25 cellular contexts compared by ENCODE assay signal in the genomic region with DNA sequence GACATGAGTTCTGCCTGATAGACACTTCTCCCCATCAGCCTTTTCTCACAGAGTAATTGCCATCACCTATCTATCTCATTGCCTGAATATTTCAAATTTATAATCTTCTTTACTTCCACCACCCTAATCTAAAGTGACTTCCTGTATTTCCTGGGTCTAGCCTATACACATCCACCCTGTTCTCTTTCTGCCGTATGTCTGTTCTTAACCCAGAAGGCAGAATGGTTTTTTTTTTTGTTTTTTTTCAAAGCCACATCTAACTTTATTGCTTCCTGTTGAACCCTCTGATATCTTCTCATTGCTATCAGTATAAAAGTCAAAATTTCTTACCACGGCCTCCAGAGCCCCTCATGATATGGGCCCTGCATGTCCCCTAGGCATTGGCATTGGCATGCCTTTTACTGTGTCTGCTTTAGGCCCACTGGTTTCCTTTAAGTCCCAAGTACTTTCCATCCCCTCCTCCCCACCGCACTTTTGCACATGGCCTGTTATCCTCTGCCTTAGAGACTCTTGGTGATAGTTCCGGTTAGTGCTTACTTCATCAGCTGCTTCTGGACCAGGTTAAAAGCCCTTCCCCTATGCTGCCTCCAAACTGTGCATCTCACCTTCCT.
DNase-seq lines count a peak whose midpoint lies in the region; ATAC-seq and TF ChIP-seq lines count a peak whose summit lies in the region.
"Had no signal": no experiment of that assay in that cellular context is flagged by ENCODE, and none has a peak within 500 bp of the region (broad histone marks: within the 10 kb centered on the region; RNA-seq: fewer than 3 reads in every experiment).

No MANE protein-coding gene starts in this region.

- DNase-seq in T-helper 1 cell (no peak), immature natural killer cell (no peak), foreskin keratinocyte (no peak), CD14-positive monocyte (ENCODE audit: low spot score) (no peak), hypothalamus (lab: John Stamatoyannopoulos, UW) (no peak)
- peak in 4 of 6 experiments; percentile 2 to 58 (median 44) for DNase-seq in stimulated activated naive CD4-positive, alpha-beta T cell (lab: John Stamatoyannopoulos, UW)
- no peak for DNase-seq in stimulated activated naive CD4-positive, alpha-beta T cell treated with Interleukin-2 at 50 U/mL for 16 hours (lab: John Stamatoyannopoulos, UW)
- DNase-seq: amniotic stem cell; DMS53; effector CD8-positive, alpha-beta T cell; foreskin fibroblast; GDM1; heart right ventricle; left colon; mesenchymal stem cell; MM.1S; NCI-H146; retina; SK-N-SH; tibial artery had no signal

- peak overlapping the region; percentile 7 for H3K27ac Mint-ChIP-seq in T-helper 1 cell treated with Interleukin-12 subunit alpha and Interleukin-12 subunit beta and Interleukin-4 antibody, amounts not matched to agents 30 μg/mL and 1 μg/mL, for 36 hours
- H3K27ac Mint-ChIP-seq in immature natural killer cell (peak overlapping the region; percentile 9 to 86 (median 56)), CD14-positive monocyte (peak overlapping the region in 3 of 7 donors; percentile 6 to 44 (median 42))
- H3K27ac Mint-ChIP-seq: activated T-helper 2 cell treated with anti-CD3 and anti-CD28 coated beads, Interferon-gamma antibody, Interleukin-2, Interleukin-4, amounts not matched to agents 10 μg/mL and 5 μg/mL and 100 μg/mL, durations not matched to agents 14 hours and 24 hours and 36 hours; stimulated activated memory B cell treated with anti-CD40 and anti-IgM and Interleukin-4, amounts not matched to agents 10 μg/mL and 1 μg/mL and 100 μg/mL, for 72 hours had no signal

- H3K27me3 Mint-ChIP-seq in T-helper 1 cell treated with Interleukin-12 subunit alpha and Interleukin-12 subunit beta and Interleukin-4 antibody, amounts not matched to agents 30 μg/mL and 1 μg/mL, for 36 hours (ENCODE audit: low read depth), result no peaks in the 10 kb centered on the region
- H3K27me3 Mint-ChIP-seq in immature natural killer cell (ENCODE audit: low read depth in 3 of 3) (peaks cover 0 to 3% (median 2%) of the 10 kb centered on the region in 3 donors), CD14-positive monocyte (ENCODE audit: low read depth in 3 of 3) (peaks cover 0 to 1% (median 0%) of the 10 kb centered on the region in 3 donors)
- H3K27me3 Mint-ChIP-seq: IgD-negative memory B cell; stimulated activated memory B cell treated with anti-CD40 and anti-IgM and Interleukin-4, amounts not matched to agents 10 μg/mL and 1 μg/mL and 100 μg/mL, for 72 hours had no signal

- peaks cover 29% of the 10 kb centered on the region for H3K4me1 Mint-ChIP-seq in T-helper 1 cell treated with Interleukin-12 subunit alpha and Interleukin-12 subunit beta and Interleukin-4 antibody, amounts not matched to agents 30 μg/mL and 1 μg/mL, for 36 hours (ENCODE audit: low read depth)
- H3K4me1 Mint-ChIP-seq in immature natural killer cell (peaks cover 58 to 62% of the 10 kb centered on the region in 2 donors), CD14-positive monocyte (no peaks in the 10 kb centered on the region)
- H3K4me1 Mint-ChIP-seq: IgD-negative memory B cell; stimulated activated memory B cell treated with anti-CD40 and anti-IgM and Interleukin-4, amounts not matched to agents 10 μg/mL and 1 μg/mL and 100 μg/mL, for 72 hours had no signal

- peaks cover 62% of the 10 kb centered on the region for H3K36me3 Mint-ChIP-seq in T-helper 1 cell treated with Interleukin-12 subunit alpha and Interleukin-12 subunit beta and Interleukin-4 antibody, amounts not matched to agents 30 μg/mL and 1 μg/mL, for 36 hours (ENCODE audit: low read depth)
- peaks cover 49 to 56% (median 49%) of the 10 kb centered on the region in 3 donors for H3K36me3 Mint-ChIP-seq in immature natural killer cell
- H3K36me3 Mint-ChIP-seq in CD14-positive monocyte, result peaks cover 71 to 78% of the 10 kb centered on the region in 2 donors

- intact Hi-C loops in CD14-positive monocyte (cut with micrococcal nuclease), result no loop called here

- H3K27ac ChIP-seq in foreskin keratinocyte, result no peak overlapping the region
- H3K27ac ChIP-seq: 22Rv1, heart right ventricle, tibial artery had no signal

- H3K4me3 Mint-ChIP-seq in T-helper 1 cell treated with Interleukin-12 subunit alpha and Interleukin-12 subunit beta and Interleukin-4 antibody, amounts not matched to agents 30 μg/mL and 1 μg/mL, for 36 hours, result no peak overlapping the region
- peak overlapping the region in 3 of 5 donors; percentile 16 to 43 (median 31) for H3K4me3 Mint-ChIP-seq in immature natural killer cell
- no peak overlapping the region for H3K4me3 Mint-ChIP-seq in CD14-positive monocyte
- H3K4me3 Mint-ChIP-seq: stimulated activated memory B cell treated with anti-CD40 and anti-IgM and Interleukin-4, amounts not matched to agents 10 μg/mL and 1 μg/mL and 100 μg/mL, for 72 hours had no signal

- peaks cover 17% of the 10 kb centered on the region for H3K9me3 Mint-ChIP-seq in T-helper 1 cell treated with Interleukin-12 subunit alpha and Interleukin-12 subunit beta and Interleukin-4 antibody, amounts not matched to agents 30 μg/mL and 1 μg/mL, for 36 hours
- H3K9me3 Mint-ChIP-seq in immature natural killer cell, result no peaks in the 10 kb centered on the region
- H3K9me3 Mint-ChIP-seq in CD14-positive monocyte, result peaks cover 0 to 5% (median 0%) of the 10 kb centered on the region in 7 donors
- H3K9me3 Mint-ChIP-seq: activated T-helper 2 cell treated with anti-CD3 and anti-CD28 coated beads, Interferon-gamma antibody, Interleukin-2, Interleukin-4, amounts not matched to agents 10 μg/mL and 5 μg/mL and 100 μg/mL, durations not matched to agents 14 hours and 24 hours and 36 hours; IgD-negative memory B cell; stimulated activated memory B cell treated with anti-CD40 and anti-IgM and Interleukin-4, amounts not matched to agents 10 μg/mL and 1 μg/mL and 100 μg/mL, for 72 hours had no signal

- no peaks in the 10 kb centered on the region for H3K27me3 ChIP-seq in foreskin keratinocyte
- H3K27me3 ChIP-seq: heart right ventricle, tibial artery had no signal

- TF ChIP-seq CTCF in foreskin keratinocyte (conservative IDR thresholded peaks at IDR 0.05) (no peak), CD14-positive monocyte (IDR thresholded peaks at IDR 0.05) (no peak)

- no peaks in the 10 kb centered on the region for H3K4me1 ChIP-seq in foreskin keratinocyte
- H3K4me1 ChIP-seq: heart right ventricle, tibial artery had no signal

- ATAC-seq in foreskin keratinocyte, result no peak
- ATAC-seq: heart right ventricle; left colon; stimulated activated memory B cell treated with anti-CD40 and anti-IgM and Interleukin-4, amounts not matched to agents 10 μg/mL and 1 μg/mL and 100 μg/mL, for 72 hours had no signal

Comparison
In these comparisons a context has a peak if more than half of its experiments do, and no peak if none do; other contexts are left out.
1. DNase-seq: peak in stimulated activated naive CD4-positive, alpha-beta T cell (4 of 6); none in T-helper 1 cell (0 of 5), stimulated activated naive CD4-positive, alpha-beta T cell treated with Interleukin-2 at 50 U/mL for 16 hours (single experiment), immature natural killer cell (0 of 3), foreskin keratinocyte (0 of 2), CD14-positive monocyte (single experiment) and hypothalamus (0 of 51).
2. H3K4me3 Mint-ChIP-seq: peak in immature natural killer cell (3 of 5); none in T-helper 1 cell treated with Interleukin-12 subunit alpha and Interleukin-12 subunit beta and Interleukin-4 antibody, amounts not matched to agents 30 μg/mL and 1 μg/mL, for 36 hours (single experiment) and CD14-positive monocyte (0 of 2).